13 cellular contexts compared by ENCODE assay signal in genomic region chr2:60834270-60834717, GRCh38. TPM values are rescaled to one million over a fixed set of nuclear protein-coding genes. Genes with fewer than 3 reads are reported as not detected.
DNase-seq lines count a peak whose midpoint lies in the region; ATAC-seq, FAIRE-seq and TF ChIP-seq lines count a peak whose summit lies in the region.
"Had no signal": no experiment of that assay in that cellular context is flagged by ENCODE, and none has a peak within 500 bp of the region (broad histone marks: within the 10 kb centered on the region; RNA-seq: fewer than 3 reads in every experiment).

No MANE protein-coding gene starts in this region.

- H3K79me1 ChIP-seq in IMR-90 (ENCODE audit: low read depth in 1 of 2, low read length in 2 of 2) = no peaks in the 10 kb centered on the region

- no peak overlapping the region for H2AK5ac ChIP-seq in IMR-90 (ENCODE audit: low read depth, low read length)

- dilution Hi-C loops in IMR-90 (cut with HindIII; ENCODE audit: low sequenced_read_pairs, unreplicated experiment) = no loop called here

- no peak overlapping the region for H3K23ac ChIP-seq in IMR-90 (ENCODE audit: low read depth, low read length)

- no peak overlapping the region for H3K27ac ChIP-seq in GM23338 (ENCODE audit: low read depth)
- H3K27ac ChIP-seq in IMR-90 (ENCODE audit: insufficient read depth, low read length) = no peak overlapping the region
- H3K27ac ChIP-seq in naive thymus-derived CD4-positive, alpha-beta T cell (ENCODE audit: low read depth, low read length) = no peak overlapping the region

- peak overlapping the region; percentile 31 for H2AK9ac ChIP-seq in IMR-90 (replicated peaks; ENCODE audit: low read depth, low read length, poor library complexity)

- H4K5ac ChIP-seq in IMR-90 (ENCODE audit: low read depth, low read length) = no peak overlapping the region

- H3K4me3 Mint-ChIP-seq in GM23338 = no peak overlapping the region
- H3K4me3 Mint-ChIP-seq in naive thymus-derived CD4-positive, alpha-beta T cell = no peak overlapping the region

- peak; percentile 19 for DNase-seq in GM23338 (ENCODE audit: low spot score)
- no peak for DNase-seq in IMR-90
- no peak for DNase-seq in naive thymus-derived CD4-positive, alpha-beta T cell
- DNase-seq in NCI-H526 treated with DMSO at 0.1 percent for 48 hours (lab: John Stamatoyannopoulos, UW) = no peak
- DNase-seq in H54 (ENCODE audit: insufficient read length, low spot score) = no peak
- DNase-seq in head of caudate nucleus = no peak
- DNase-seq in COLO668 (lab: John Stamatoyannopoulos, UW; ENCODE audit: unreplicated experiment) = no peak
- DNase-seq: activated naive CD4-positive, alpha-beta T cell treated with anti-CD3 and anti-CD28 coated beads, Interleukin-2, amount 50 U/mL, for 16 hours; DND-41; mesenchymal stem cell; NCI-H187 treated with DMSO at 0.1 percent for 48 hours; right cardiac atrium had no signal

- H3F3A ChIP-seq in GM23338 (replicated peaks; ENCODE audit: low read depth) = no peaks in the 10 kb centered on the region

- intact Hi-C loops in IMR-90 (cut with micrococcal nuclease) (no loop called here), head of caudate nucleus (cut with DNase I) (no loop called here)
- intact Hi-C loops in naive thymus-derived CD4-positive, alpha-beta T cell (cut with micrococcal nuclease) = no loop called here

- H3K4me1 Mint-ChIP-seq in GM23338 = peaks cover 14% of the 10 kb centered on the region
- peaks cover 0 to 13% (median 2%) of the 10 kb centered on the region in 7 donors for H3K4me1 Mint-ChIP-seq in naive thymus-derived CD4-positive, alpha-beta T cell

- no peaks in the 10 kb centered on the region for H3K9me1 ChIP-seq in IMR-90 (ENCODE audit: insufficient read depth, low read length)

- in situ Hi-C loops in IMR-90 (cut with MboI; ENCODE audit: low sequenced_read_pairs) = no loop called here

- H3K27ac Mint-ChIP-seq in GM23338 = no peak overlapping the region
- no peak overlapping the region for H3K27ac Mint-ChIP-seq in naive thymus-derived CD4-positive, alpha-beta T cell

- no peak overlapping the region for H3K14ac ChIP-seq in IMR-90 (replicated peaks; ENCODE audit: low read depth, low read length)

- no peak overlapping the region for H3K9ac ChIP-seq in IMR-90 (ENCODE audit: low read depth, low read length)

- H3K9me2 ChIP-seq in GM23338 (ENCODE audit: insufficient read depth) = peaks cover 5% of the 10 kb centered on the region; the same call in 1 of the 2 replicates

- H3K56ac ChIP-seq in IMR-90 (ENCODE audit: extremely low read depth, insufficient read depth, low read length) = no peak overlapping the region

- H3K9me3 ChIP-seq in IMR-90 (ENCODE audit: control insufficient read depth, insufficient read depth, low read length) = no peaks in the 10 kb centered on the region
- H3K9me3 ChIP-seq in naive thymus-derived CD4-positive, alpha-beta T cell (ENCODE audit: control insufficient read depth in 2 of 3, low read length in 3 of 3) = no peaks in the 10 kb centered on the region

- H3K9me3 Mint-ChIP-seq in GM23338 = no peaks in the 10 kb centered on the region
- H3K9me3 Mint-ChIP-seq in naive thymus-derived CD4-positive, alpha-beta T cell = peaks cover 0 to 5% (median 0%) of the 10 kb centered on the region in 11 donors

- no peak overlapping the region for H4K8ac ChIP-seq in IMR-90 (ENCODE audit: low read depth in 2 of 2, low read length in 2 of 2)

- TF ChIP-seq CTCF in GM23338 (conservative IDR thresholded peaks at IDR 0.05; ENCODE audit: low read depth in 2 of 2) (no peak), IMR-90 (conservative IDR thresholded peaks at IDR 0.05; ENCODE audit: low read depth, low read length) (no peak)

- H3K4me3 ChIP-seq in GM23338 = no peak overlapping the region
- H3K4me3 ChIP-seq in IMR-90 (ENCODE audit: insufficient read depth, low read depth, low read length) = no peak overlapping the region
- no peak overlapping the region for H3K4me3 ChIP-seq in naive thymus-derived CD4-positive, alpha-beta T cell (ENCODE audit: low read length)

- H3K36me3 ChIP-seq in GM23338 (ENCODE audit: insufficient read depth) (no peaks in the 10 kb centered on the region), IMR-90 (ENCODE audit: control insufficient read depth, insufficient read depth, low read length) (no peaks in the 10 kb centered on the region)
- H3K36me3 ChIP-seq in naive thymus-derived CD4-positive, alpha-beta T cell (ENCODE audit: control insufficient read depth in 2 of 3, insufficient read depth in 3 of 3, low read length in 3 of 3) = no peaks in the 10 kb centered on the region

- H2AFZ ChIP-seq in GM23338 (no peak overlapping the region), IMR-90 (replicated peaks; ENCODE audit: low read length, poor library complexity) (no peak overlapping the region)

- TF ChIP-seq RAD21 in IMR-90 (IDR thresholded peaks at IDR 0.05; ENCODE audit: low read length) = no peak

- no peaks in the 10 kb centered on the region for H3K79me2 ChIP-seq in GM23338 (replicated peaks; ENCODE audit: insufficient read depth)

- POLR2A ChIA-PET in IMR-90 (lab: Charles Lee; ENCODE audit: unreplicated experiment) = no interaction called here
- POLR2A ChIA-PET in naive thymus-derived CD4-positive, alpha-beta T cell (lab: Charles Lee) = no interaction called here

- no peak overlapping the region for H2BK20ac ChIP-seq in IMR-90 (ENCODE audit: low read depth, low read length)

- no peak overlapping the region for H2BK5ac ChIP-seq in IMR-90 (ENCODE audit: low read depth, low read length, poor library complexity, severe bottlenecking)

- H4K20me1 ChIP-seq in GM23338 (replicated peaks; ENCODE audit: insufficient read depth) (no peaks in the 10 kb centered on the region), IMR-90 (ENCODE audit: insufficient read depth, low read length) (no peaks in the 10 kb centered on the region)

- no peaks in the 10 kb centered on the region for H3K36me3 Mint-ChIP-seq in GM23338 (ENCODE audit: low read depth)
- H3K36me3 Mint-ChIP-seq in naive thymus-derived CD4-positive, alpha-beta T cell = peaks cover 0 to 4% (median 0%) of the 10 kb centered on the region in 5 donors

- no peak overlapping the region for H3K4me2 ChIP-seq in GM23338
- H3K4me2 ChIP-seq in IMR-90 (ENCODE audit: low read depth, low read length) = no peak overlapping the region

- no peak overlapping the region for H2BK15ac ChIP-seq in IMR-90 (ENCODE audit: low read depth, low read length)

- H3K27me3 Mint-ChIP-seq in GM23338 (ENCODE audit: insufficient read depth, low read depth, poor library complexity) = peaks cover 29% of the 10 kb centered on the region
- peaks cover 0 to 27% (median 11%) of the 10 kb centered on the region in 5 donors for H3K27me3 Mint-ChIP-seq in naive thymus-derived CD4-positive, alpha-beta T cell

- no peak overlapping the region for H4K91ac ChIP-seq in IMR-90 (ENCODE audit: insufficient read depth, low read depth, low read length)

- no CpG with 5 or more reads among the region's 2 CpGs for WGBS in IMR-90 (ENCODE audit: extremely low coverage in 2 of 2, insufficient read length in 1 of 2), 2 experiments

- no peak overlapping the region for H3K18ac ChIP-seq in IMR-90 (ENCODE audit: low read depth, low read length)

- BruUV-seq in IMR-90 (replicated peaks; lab: Mats Ljungman, UMichigan) = no TSS peak

- H3K27me3 ChIP-seq in GM23338 (ENCODE audit: insufficient read depth) = peaks cover 45% of the 10 kb centered on the region
- peaks cover 30% of the 10 kb centered on the region for H3K27me3 ChIP-seq in IMR-90 (ENCODE audit: control insufficient read depth, insufficient read depth, low read length)
- no peaks in the 10 kb centered on the region for H3K27me3 ChIP-seq in naive thymus-derived CD4-positive, alpha-beta T cell (ENCODE audit: control insufficient read depth in 2 of 2, insufficient read depth in 2 of 2, low read length in 2 of 2)

- no peak overlapping the region for H3K4ac ChIP-seq in IMR-90 (ENCODE audit: low read depth, low read length)

- ATAC-seq in GM18861 (IDR thresholded peaks at IDR 0.05; ENCODE audit: unreplicated experiment) = peak; percentile 36
- ATAC-seq in GM23338 = peak; percentile 44
- ATAC-seq in IMR-90 (ENCODE audit: low read depth) = no peak
- ATAC-seq in naive thymus-derived CD4-positive, alpha-beta T cell = peak; percentile 52
- ATAC-seq: right cardiac atrium had no signal

- TF ChIP-seq POLR2A in IMR-90 (IDR thresholded peaks at IDR 0.05; ENCODE audit: low read depth, low read length) (no peak), H54 (IDR thresholded peaks at IDR 0.05; ENCODE audit: low read depth, low read length) (no peak)

- no peak for FAIRE-seq in H54 (lab: Jason Lieb, UNC)

- H3K4me1 ChIP-seq in GM23338 (ENCODE audit: insufficient read depth) (0 out of 2 replicates have a peak, but pooled peaks cover 4% of the 10 kb centered on the region), IMR-90 (ENCODE audit: control insufficient read depth, insufficient read depth, low read length) (no peaks in the 10 kb centered on the region)
- no peaks in the 10 kb centered on the region for H3K4me1 ChIP-seq in naive thymus-derived CD4-positive, alpha-beta T cell (ENCODE audit: control insufficient read depth in 2 of 2, insufficient read depth in 2 of 2, low read length in 2 of 2)

- H2BK120ac ChIP-seq in IMR-90 (ENCODE audit: low read depth, low read length) = no peak overlapping the region

- CTCF ChIA-PET in IMR-90 (lab: Yijun Ruan, JAX) = no interaction called here
- CTCF ChIA-PET in naive thymus-derived CD4-positive, alpha-beta T cell (lab: Charles Lee) = no interaction called here

TF ChIP-seq in GM23338, 12 proteins besides CTCF, POLR2A, EP300 and RAD21 (continues in another document):
- TF ChIP-seq CREB1 (CRISPR knock-in tag; IDR thresholded peaks at IDR 0.05; ENCODE audit: low read depth) (peak; percentile 14; the same call in 1 of the 2 replicates), POLR2AphosphoS5 (IDR thresholded peaks at IDR 0.05; ENCODE audit: low read depth) (no peak)

TF ChIP-seq in IMR-90, 13 proteins besides CTCF, POLR2A, EP300 and RAD21 (continues in another document):
- no peak for TF ChIP-seq MAFK (IDR thresholded peaks at IDR 0.05; ENCODE audit: low read depth, low read length)
- TF ChIP-seq FOS (IDR thresholded peaks at IDR 0.05; ENCODE audit: low read depth, low read length) = no peak
- TF ChIP-seq MXI1 (IDR thresholded peaks at IDR 0.05; ENCODE audit: borderline replicate concordance, low read depth, low read length) = no peak
- no peak for TF ChIP-seq SMC3 (IDR thresholded peaks at IDR 0.05; ENCODE audit: low read depth, low read length)
- no peak for TF ChIP-seq CHD1 (IDR thresholded peaks at IDR 0.05; ENCODE audit: low read depth, low read length)
- TF ChIP-seq CEBPB (IDR thresholded peaks at IDR 0.05; ENCODE audit: low read depth, low read length) = no peak
- TF ChIP-seq RCOR1 (IDR thresholded peaks at IDR 0.05; ENCODE audit: insufficient replicate concordance, low read length) = no peak

RNA-seq across cellular contexts. Expression of gene REL, which starts 47.1 kb away (rescaled TPM):
- total RNA-seq in GM23338 (2014; rRNA removed; shearing (Covaris generic)) = 6.1 and 8.0 TPM in 2 replicates
- polyA plus RNA-seq in GM23338 (2016; fragmentation: Nextera tagmentation; extraction: Ambion mirVana) (3.3 and 4.1 TPM in 2 replicates), IMR-90 (2012; rRNA removed) (1.2 and 1.3 TPM in 2 replicates)
- 4.3 and 5.3 TPM in 2 replicates for total RNA-seq in IMR-90 (2012; rRNA removed)
- 0.12 and 0.21 TPM in 2 replicates for polyA plus RNA-seq in IMR-90 (2012; cell fraction: cytosol; rRNA removed)
- polyA plus RNA-seq in IMR-90 (2012; cell fraction: nucleus; rRNA removed; ENCODE audit: low replicate concordance) = 0.38 and 3.6 TPM in 2 replicates
- 10 to 100 TPM; 18.9 to 78.8 (median 26.4) TPM for total RNA-seq in naive thymus-derived CD4-positive, alpha-beta T cell
- polyA plus RNA-seq in naive thymus-derived CD4-positive, alpha-beta T cell = 10 to 100 TPM; 10.9 to 12.0 TPM
